Comparison of ENCODE assay signal across 25 cellular contexts in genomic region chr5:37807015-37807414, GRCh38. TPM values are rescaled to one million over a fixed set of nuclear protein-coding genes. Genes with fewer than 3 reads are reported as not detected.
"Had no signal": no experiment of that assay in that cellular context is flagged by ENCODE, and none has a peak within 500 bp of the region (broad histone marks: within the 10 kb centered on the region; RNA-seq: fewer than 3 reads in every experiment).

No MANE protein-coding gene starts in this region.

- DNase-seq: activated CD4-positive, alpha-beta memory T cell treated with anti-CD3 and anti-CD28 coated beads, Interleukin-2, amount 10 ng/mL, durations not matched to agents 7 days and 5 days; activated CD4-positive, alpha-beta T cell treated with anti-CD3 and anti-CD28 coated beads for 1 hour; activated CD4-positive, alpha-beta T cell treated with anti-CD3 and anti-CD28 coated beads, Interleukin-2, amount 10 ng/mL, durations not matched to agents 7 days and 5 days; activated CD8-positive, alpha-beta memory T cell treated with anti-CD3 and anti-CD28 coated beads, Interleukin-2, amount 50 U/mL, for 48 hours; activated gamma-delta T cell treated with Interleukin-2 at 50 U/mL for 16 hours; activated naive CD4-positive, alpha-beta T cell treated with anti-CD3 and anti-CD28 coated beads, Interleukin-2, amount 50 U/mL, for 16 hours; activated T-cell treated with anti-CD3 and anti-CD28 coated beads, Interleukin-2, amount 50 U/mL, for 24 hours; amniotic stem cell; brain microvascular endothelial cell; cortex of kidney; effector memory CD8-positive, alpha-beta T cell; erythroblast; hippocampal formation; left cardiac atrium; left ventricle myocardium superior; mucosa of descending colon; posterior cingulate gyrus; right cardiac atrium; spleen; stimulated activated CD4-positive, alpha-beta T cell treated with anti-CD3 and anti-CD28 coated beads, Interleukin-4, amount 100 ng/mL, for 1 hour; stimulated activated naive CD8-positive, alpha-beta T cell treated with anti-CD3 and anti-CD28 coated beads, Interleukin-15, Interleukin-2, amounts not matched to agents 100 U/mL and 50 U/mL, for 24 hours; trophoblast cell had no signal

- H3K4me3 ChIP-seq: mucosa of descending colon, spleen, thoracic aorta had no signal

- H3K27me3 ChIP-seq: brain microvascular endothelial cell, spleen had no signal

- H3K9me3 ChIP-seq: mucosa of descending colon, spleen, thoracic aorta had no signal

- ATAC-seq: effector memory CD8-positive, alpha-beta T cell; left cardiac atrium; left ventricle myocardium superior; mucosa of descending colon; stimulated activated naive CD8-positive, alpha-beta T cell treated with anti-CD3 and anti-CD28 coated beads, Interleukin-15, Interleukin-2, amounts not matched to agents 100 U/mL and 50 U/mL, for 24 hours; WTC11 had no signal

- H3K27ac ChIP-seq: brain microvascular endothelial cell, spleen, thoracic aorta had no signal

- H3K4me1 ChIP-seq: spleen had no signal

- H3K36me3 ChIP-seq: brain microvascular endothelial cell, spleen, thoracic aorta had no signal

RNA-seq across cellular contexts. Expression of gene GDNF, which starts 32.8 kb away (rescaled TPM):
- total RNA-seq: activated CD4-positive, alpha-beta memory T cell treated with anti-CD3 and anti-CD28 coated beads, Interleukin-2, amount 10 ng/mL, durations not matched to agents 7 days and 5 days; activated CD4-positive, alpha-beta T cell treated with anti-CD3 and anti-CD28 coated beads, Interleukin-2, amount 10 ng/mL, durations not matched to agents 7 days and 5 days; lung microvascular endothelial cell had no signal
